10 cellular contexts compared by ENCODE assay signal in genomic region chr6:163533443-163533842, GRCh38.
DNase-seq lines count a peak whose midpoint lies in the region; ATAC-seq, FAIRE-seq and TF ChIP-seq lines count a peak whose summit lies in the region.
"Had no signal": no experiment of that assay in that cellular context is flagged by ENCODE, and none has a peak within 500 bp of the region (broad histone marks: within the 10 kb centered on the region; RNA-seq: fewer than 3 reads in every experiment).

No MANE protein-coding gene starts in this region.

- peak; percentile 39 for FAIRE-seq in pancreas (lab: Jason Lieb, UNC)

- H3K4me3 ChIP-seq in pancreas: no peak overlapping the region
- H3K4me3 ChIP-seq: thoracic aorta had no signal

- ATAC-seq in pancreas: peak; percentile 68 to 76 (median 70)
- ATAC-seq in stimulated activated effector memory CD8-positive, alpha-beta T cell treated with anti-CD3 and anti-CD28 coated beads, Interleukin-12 subunit alpha, Interleukin-12 subunit beta, amount 100 ng/mL, for 72 hours: no peak

- H3K4me1 Mint-ChIP-seq in stimulated activated effector memory CD8-positive, alpha-beta T cell treated with anti-CD3 and anti-CD28 coated beads, Interleukin-12 subunit alpha, Interleukin-12 subunit beta, amount 100 ng/mL, for 72 hours: peaks cover 16% of the 10 kb centered on the region

- H3K27ac Mint-ChIP-seq in stimulated activated effector memory CD8-positive, alpha-beta T cell treated with anti-CD3 and anti-CD28 coated beads, Interleukin-12 subunit alpha, Interleukin-12 subunit beta, amount 100 ng/mL, for 72 hours: no peak overlapping the region

- H3K27me3 ChIP-seq in pancreas: no peaks in the 10 kb centered on the region

- WGBS in pancreas, 2 donors: 24% methylated on average over 2 of the region's 2 CpGs

- TF ChIP-seq CTCF in pancreas (IDR thresholded peaks at IDR 0.05): no peak

- peaks cover 32% of the 10 kb centered on the region for H3K36me3 Mint-ChIP-seq in stimulated activated effector memory CD8-positive, alpha-beta T cell treated with anti-CD3 and anti-CD28 coated beads, Interleukin-12 subunit alpha, Interleukin-12 subunit beta, amount 100 ng/mL, for 72 hours

- H3K4me1 ChIP-seq in pancreas: peaks cover 8 to 43% (median 19%) of the 10 kb centered on the region in 3 donors

- no peaks in the 10 kb centered on the region for H3K9me3 Mint-ChIP-seq in stimulated activated effector memory CD8-positive, alpha-beta T cell treated with anti-CD3 and anti-CD28 coated beads, Interleukin-12 subunit alpha, Interleukin-12 subunit beta, amount 100 ng/mL, for 72 hours

- intact Hi-C loops in pancreas (cut with DNase I): no loop called here

- H3K36me3 ChIP-seq in pancreas: no peaks in the 10 kb centered on the region
- H3K36me3 ChIP-seq: thoracic aorta had no signal

- H3K27ac ChIP-seq in epithelial cell of prostate: no peak overlapping the region
- H3K27ac ChIP-seq in pancreas: peak overlapping the region in 1 of 4 donors; percentile 2
- H3K27ac ChIP-seq: thoracic aorta had no signal

- peak; percentile 93 for DNase-seq in EL
- peak; percentile 2 for DNase-seq in NCI-H446 treated with DMSO at 0.1 percent for 48 hours (lab: John Stamatoyannopoulos, UW)
- DNase-seq in epithelial cell of prostate (ENCODE audit: low read depth, low spot score): peak; percentile 18
- DNase-seq in pancreas: no peak
- no peak for DNase-seq in ecto neural progenitor cell (ENCODE audit: low spot score)
- no peak for DNase-seq in epidermal melanocyte (ENCODE audit: insufficient read length, low spot score)
- no peak for DNase-seq in stimulated activated effector memory CD8-positive, alpha-beta T cell treated with anti-CD3 and anti-CD28 coated beads, Interleukin-12 subunit alpha, Interleukin-12 subunit beta, amount 100 ng/mL, for 72 hours (ENCODE audit: low spot score in 2 of 2)
- DNase-seq in hippocampal formation (lab: John Stamatoyannopoulos, UW): no peak
- DNase-seq: NCI-H748 treated with DMSO at 0.1 percent for 48 hours had no signal

- H3K4me3 Mint-ChIP-seq in stimulated activated effector memory CD8-positive, alpha-beta T cell treated with anti-CD3 and anti-CD28 coated beads, Interleukin-12 subunit alpha, Interleukin-12 subunit beta, amount 100 ng/mL, for 72 hours: no peak overlapping the region

- H3K9me3 ChIP-seq in pancreas: no peaks in the 10 kb centered on the region
- H3K9me3 ChIP-seq: thoracic aorta had no signal

Comparison
In these comparisons a context has a peak if more than half of its experiments do, and no peak if none do; other contexts are left out.
1. DNase-seq: peak in EL (single experiment), NCI-H446 treated with DMSO at 0.1 percent for 48 hours (single experiment) and epithelial cell of prostate (single experiment); none in pancreas (0 of 6), ecto neural progenitor cell (single experiment), epidermal melanocyte (single experiment), stimulated activated effector memory CD8-positive, alpha-beta T cell treated with anti-CD3 and anti-CD28 coated beads, Interleukin-12 subunit alpha, Interleukin-12 subunit beta, amount 100 ng/mL, for 72 hours (0 of 2) and hippocampal formation (0 of 2).